In genomic region chr1:54284781-54285563, GRCh38 we compare ENCODE assay signal across 14 cellular contexts.
DNase-seq lines count a peak whose midpoint lies in the region; ATAC-seq and TF ChIP-seq lines count a peak whose summit lies in the region.
"Had no signal": no experiment of that assay in that cellular context is flagged by ENCODE, and none has a peak within 500 bp of the region (broad histone marks: within the 10 kb centered on the region; RNA-seq: fewer than 3 reads in every experiment).

No MANE protein-coding gene starts in this region.

- H3K27ac Mint-ChIP-seq in type B pancreatic cell: no peak overlapping the region

- H2BK120ac ChIP-seq in mesendoderm (ENCODE audit: low read depth, low read length): no peak overlapping the region

- no peak overlapping the region for H2BK5ac ChIP-seq in mesendoderm (ENCODE audit: low read length)

- no peaks in the 10 kb centered on the region for H3K27me3 Mint-ChIP-seq in activated T-cell treated with anti-CD3 and anti-CD28 coated beads, Interleukin-2, amount 50 U/mL, for 4 hours (ENCODE audit: low read depth)
- H3K27me3 Mint-ChIP-seq in type B pancreatic cell: no peaks in the 10 kb centered on the region

- no peak for TF ChIP-seq POLR2A in gastroesophageal sphincter (IDR thresholded peaks at IDR 0.05)

- no peaks in the 10 kb centered on the region for H3K27me3 ChIP-seq in mesendoderm (ENCODE audit: insufficient read depth, low read length, poor library complexity)
- H3K27me3 ChIP-seq in gastroesophageal sphincter: no peaks in the 10 kb centered on the region
- H3K27me3 ChIP-seq: ovary had no signal

- peak; percentile 32 to 42 for ATAC-seq in activated T-cell treated with anti-CD3 and anti-CD28 coated beads, Interleukin-2, amount 50 U/mL, for 4 hours
- ATAC-seq in GM21381 (IDR thresholded peaks at IDR 0.05; ENCODE audit: unreplicated experiment) (no peak), gastroesophageal sphincter (no peak)

- no peak overlapping the region for H2BK15ac ChIP-seq in mesendoderm (replicated peaks; ENCODE audit: low read depth)

- H4K8ac ChIP-seq in mesendoderm (ENCODE audit: low read depth, low read length): no peak overlapping the region

- WGBS in mesendoderm (ENCODE audit: extremely low coverage, insufficient coverage, low lambda C conversion rate): no CpG with 5 or more reads among the region's 10 CpGs
- 86% methylated on average over 10 of the region's 10 CpGs for WGBS in gastroesophageal sphincter (ENCODE audit: low coverage in 1 of 2), 2 donors

- H3K9ac ChIP-seq in mesendoderm (ENCODE audit: low read length): no peak overlapping the region
- H3K9ac ChIP-seq: KMS-11 had no signal

- TF ChIP-seq EP300 in gastroesophageal sphincter (IDR thresholded peaks at IDR 0.05): no peak

- H3K4me1 ChIP-seq in mesendoderm (ENCODE audit: control insufficient read depth, low read depth, low read length) (peaks cover 18% of the 10 kb centered on the region), gastroesophageal sphincter (peaks cover 20 to 84% (median 38%) of the 10 kb centered on the region in 3 donors)

- peaks cover 52% of the 10 kb centered on the region for H3K79me2 ChIP-seq in mesendoderm (ENCODE audit: control insufficient read depth, insufficient read depth, low read length)

- H3K56ac ChIP-seq in mesendoderm (ENCODE audit: low read length): peak overlapping the region; percentile 53

- H3K23ac ChIP-seq in mesendoderm (ENCODE audit: low read length): no peak overlapping the region

- peaks cover 8% of the 10 kb centered on the region for H3K36me3 Mint-ChIP-seq in activated T-cell treated with anti-CD3 and anti-CD28 coated beads, Interleukin-2, amount 50 U/mL, for 4 hours (ENCODE audit: insufficient read depth)
- H3K36me3 Mint-ChIP-seq in type B pancreatic cell: peaks cover 8% of the 10 kb centered on the region

- no peak overlapping the region for H4K5ac ChIP-seq in mesendoderm (ENCODE audit: low read length)

- TF ChIP-seq CTCF in type B pancreatic cell (conservative IDR thresholded peaks at IDR 0.05) (no peak), gastroesophageal sphincter (IDR thresholded peaks at IDR 0.05) (no peak)

- no peak overlapping the region for H2AK5ac ChIP-seq in mesendoderm (ENCODE audit: low read length)

- H3K18ac ChIP-seq in mesendoderm (ENCODE audit: low read length): no peak overlapping the region

- H3K4me3 ChIP-seq in mesendoderm (ENCODE audit: low read length) (no peak overlapping the region), gastroesophageal sphincter (no peak overlapping the region)
- H3K4me3 ChIP-seq: ovary had no signal

- H3K4me1 Mint-ChIP-seq in activated T-cell treated with anti-CD3 and anti-CD28 coated beads, Interleukin-2, amount 50 U/mL, for 4 hours (ENCODE audit: low read depth): peaks cover 72% of the 10 kb centered on the region
- H3K4me1 Mint-ChIP-seq in type B pancreatic cell (ENCODE audit: unreplicated experiment): peaks cover 62% of the 10 kb centered on the region

- peaks cover 50% of the 10 kb centered on the region for H3K79me1 ChIP-seq in mesendoderm (ENCODE audit: low read length)

- H3K4ac ChIP-seq in mesendoderm (ENCODE audit: low read depth, low read length): no peak overlapping the region

- no peak overlapping the region for H3K4me2 ChIP-seq in mesendoderm (ENCODE audit: low read length)
- H3K4me2 ChIP-seq: KMS-11 had no signal

- peak overlapping the region; percentile 56 for H3K4me3 Mint-ChIP-seq in activated T-cell treated with anti-CD3 and anti-CD28 coated beads, Interleukin-2, amount 50 U/mL, for 4 hours
- peak overlapping the region; percentile 32 for H3K4me3 Mint-ChIP-seq in type B pancreatic cell

- H3K9me3 ChIP-seq in gastroesophageal sphincter: no peaks in the 10 kb centered on the region
- H3K9me3 ChIP-seq: ovary had no signal

- H3K27ac ChIP-seq in mesendoderm (ENCODE audit: low read depth, low read length) (no peak overlapping the region), gastroesophageal sphincter (peak overlapping the region in 2 of 4 donors; percentile 84 to 89)
- H3K27ac ChIP-seq: KMS-11 had no signal

- DNase-seq in stimulated activated CD4-positive, alpha-beta T cell treated with anti-CD3 and anti-CD28 coated beads, Interleukin-4, amount 100 ng/mL, for 24 hours: peak; percentile 7
- DNase-seq in stimulated activated CD4-positive, alpha-beta T cell treated with anti-CD3 and anti-CD28 coated beads, Interleukin-4, amount 100 ng/mL, for 1 hour: no peak
- DNase-seq in activated T-cell treated with anti-CD3 and anti-CD28 coated beads, Interleukin-2, amount 50 U/mL, for 4 hours: peak; percentile 18
- DNase-seq in mesendoderm (no peak), type B pancreatic cell (ENCODE audit: extremely low spot score, unreplicated experiment) (no peak), SKM-1 (lab: John Stamatoyannopoulos, UW; ENCODE audit: unreplicated experiment) (no peak)
- DNase-seq: DMS79 treated with DMSO at 0.1 percent for 48 hours, NCI-H187 treated with DMSO at 0.1 percent for 48 hours, NCI-H526 treated with DMSO at 0.1 percent for 48 hours, Right ventricle myocardium superior had no signal

- H3K36me3 ChIP-seq in mesendoderm (ENCODE audit: control insufficient read depth, insufficient read depth, low read length): peaks cover 3% of the 10 kb centered on the region
- H3K36me3 ChIP-seq in gastroesophageal sphincter: peaks cover 0 to 13% of the 10 kb centered on the region in 2 donors
- H3K36me3 ChIP-seq: ovary had no signal

- no peaks in the 10 kb centered on the region for H3K9me3 Mint-ChIP-seq in activated T-cell treated with anti-CD3 and anti-CD28 coated beads, Interleukin-2, amount 50 U/mL, for 4 hours
- no peaks in the 10 kb centered on the region for H3K9me3 Mint-ChIP-seq in type B pancreatic cell

Comparison
In these comparisons a context has a peak if more than half of its experiments do, and no peak if none do; other contexts are left out.
1. DNase-seq: peak in stimulated activated CD4-positive, alpha-beta T cell treated with anti-CD3 and anti-CD28 coated beads, Interleukin-4, amount 100 ng/mL, for 24 hours (single experiment) and activated T-cell treated with anti-CD3 and anti-CD28 coated beads, Interleukin-2, amount 50 U/mL, for 4 hours (single experiment); none in stimulated activated CD4-positive, alpha-beta T cell treated with anti-CD3 and anti-CD28 coated beads, Interleukin-4, amount 100 ng/mL, for 1 hour (single experiment), mesendoderm (single experiment), type B pancreatic cell (single experiment) and SKM-1 (single experiment).
2. ATAC-seq: peak in activated T-cell treated with anti-CD3 and anti-CD28 coated beads, Interleukin-2, amount 50 U/mL, for 4 hours (2 of 2); none in GM21381 (single experiment) and gastroesophageal sphincter (single experiment).